ENCODE assay signal across 8 cellular contexts in genomic region chr4:24613474-24613873, GRCh38.
"Had no signal": no experiment of that assay in that cellular context is flagged by ENCODE, and none has a peak within 500 bp of the region (broad histone marks: within the 10 kb centered on the region; RNA-seq: fewer than 3 reads in every experiment).

No MANE protein-coding gene starts in this region.

- ATAC-seq: GM12878 had no signal

- DNase-seq: GDM1, GF-D8 had no signal

- FAIRE-seq: G401.6, GM12878, GM12891, GM12892, GM18507, GM19239 had no signal
